8 cellular contexts compared by ENCODE assay signal in the genomic region with DNA sequence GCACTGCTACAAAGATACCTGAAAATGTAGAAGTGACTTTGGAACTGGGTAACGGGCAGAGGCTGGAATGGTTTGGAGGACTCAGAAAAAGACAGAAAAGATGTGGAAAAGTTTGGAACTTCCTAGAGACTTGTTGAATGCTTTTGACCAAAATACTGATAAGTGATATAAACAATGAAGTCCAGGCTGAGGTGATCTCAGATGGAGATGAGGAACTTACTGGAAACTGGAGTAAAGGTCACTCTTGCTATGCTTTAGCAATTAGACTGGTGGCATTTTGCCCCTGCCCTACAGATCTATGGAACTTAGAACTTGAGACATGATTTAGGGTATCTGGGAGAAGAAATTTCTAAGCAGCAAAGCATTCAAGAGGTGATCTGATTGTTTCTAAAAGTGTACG. TPM values are rescaled to one million over a fixed set of nuclear protein-coding genes. Genes with fewer than 3 reads are reported as not detected.
A peak's percentile ranks its signal among the peaks of the same experiment; 100 is the strongest.
DNase-seq lines count a peak whose midpoint lies in the region; ATAC-seq, FAIRE-seq and TF ChIP-seq lines count a peak whose summit lies in the region.
"Not testable (repeated sequence)": the region's sequence is repeated elsewhere in the genome, so short reads cannot be mapped to it uniquely, and the experiment has no call there.

No MANE protein-coding gene starts in this region.

- peaks cover 11% of the 10 kb centered on the region for H3K36me3 Mint-ChIP-seq in CD4-positive, alpha-beta T cell (ENCODE audit: low read depth)
- H3K36me3 Mint-ChIP-seq in T-helper 2 cell treated with Interferon-gamma antibody and Interleukin-4, amounts not matched to agents 5 μg/mL and 100 μg/mL, for 36 hours (ENCODE audit: low read depth): peaks cover 23% of the 10 kb centered on the region
- peaks cover 38% of the 10 kb centered on the region for H3K36me3 Mint-ChIP-seq in activated T-cell treated with anti-CD3 and anti-CD28 coated beads, Interleukin-2, amount 50 U/mL, for 24 hours (ENCODE audit: low read depth)
- peaks cover 53% of the 10 kb centered on the region for H3K36me3 Mint-ChIP-seq in brain

- H3K18ac ChIP-seq in IMR-90 (ENCODE audit: low read depth, low read length); mesenchymal stem cell (ENCODE audit: low read depth in 1 of 2, low read length in 2 of 2): not testable (repeated sequence)

- not testable (repeated sequence) for H2BK5ac ChIP-seq in IMR-90 (ENCODE audit: low read depth, low read length, poor library complexity, severe bottlenecking); mesenchymal stem cell (ENCODE audit: low read depth, low read length, poor library complexity, severe bottlenecking)

- not testable (repeated sequence) for H2BK15ac ChIP-seq in IMR-90 (ENCODE audit: low read depth, low read length); mesenchymal stem cell (ENCODE audit: low read depth, poor library complexity, severe bottlenecking)

- not testable (repeated sequence) for H3K9ac ChIP-seq in IMR-90 (ENCODE audit: low read depth, low read length); mesenchymal stem cell (ENCODE audit: low read length)

- not testable (repeated sequence) for H3K27ac ChIP-seq in CD4-positive, alpha-beta T cell (ENCODE audit: low read depth, low read length); IMR-90 (ENCODE audit: insufficient read depth, low read length); mesenchymal stem cell (ENCODE audit: low read length, poor library complexity, severe bottlenecking); small intestine (ENCODE audit: low read depth in 1 of 2, low read length in 1 of 2)

- not testable (repeated sequence) for H2AFZ ChIP-seq in IMR-90 (replicated peaks; ENCODE audit: low read length, poor library complexity); mesenchymal stem cell (ENCODE audit: low read depth, low read length)

- not testable (repeated sequence) for ATAC-seq in CD4-positive, alpha-beta T cell (ENCODE audit: poor library complexity)
- ATAC-seq in IMR-90 (ENCODE audit: low read depth): peak; percentile 36

- H4K91ac ChIP-seq in IMR-90 (ENCODE audit: insufficient read depth, low read depth, low read length); mesenchymal stem cell (ENCODE audit: low read length): not testable (repeated sequence)

- not testable (repeated sequence) for H3K27me3 ChIP-seq in CD4-positive, alpha-beta T cell (ENCODE audit: control insufficient read depth, insufficient read depth, low read length); IMR-90 (ENCODE audit: control insufficient read depth, insufficient read depth, low read length); mesenchymal stem cell (ENCODE audit: control insufficient read depth in 1 of 2, insufficient read depth in 1 of 2, low read length in 2 of 2); small intestine (ENCODE audit: control insufficient read depth in 2 of 2, insufficient read depth in 2 of 2, low read length in 2 of 2)

- H3K79me1 ChIP-seq in IMR-90 (ENCODE audit: low read depth in 1 of 2, low read length in 2 of 2): peaks cover 20 to 27% of the 10 kb centered on the region in 2 experiments
- H3K79me1 ChIP-seq in mesenchymal stem cell (replicated peaks; ENCODE audit: low read length, poor library complexity, severe bottlenecking): peaks cover 21% of the 10 kb centered on the region

- H2AK5ac ChIP-seq in IMR-90 (ENCODE audit: low read depth, low read length); mesenchymal stem cell (ENCODE audit: low read length, severe bottlenecking): not testable (repeated sequence)

- WGBS in IMR-90 (ENCODE audit: extremely low coverage in 2 of 2, insufficient read length in 1 of 2), 2 experiments: 100% methylated on average over 1 of the region's 2 CpGs; no CpG with 5 or more reads in 1 of the 2 experiments
- 94% methylated on average over 2 of the region's 2 CpGs for WGBS in mesenchymal stem cell
- 65 to 74% (median 65%) methylated on average over 2 of the region's 2 CpGs for WGBS in small intestine, 3 donors

- not testable (repeated sequence) for H2AK9ac ChIP-seq in IMR-90 (replicated peaks; ENCODE audit: low read depth, low read length, poor library complexity)

- POLR2A ChIA-PET in CD4-positive, alpha-beta T cell (lab: Charles Lee); IMR-90 (lab: Charles Lee; ENCODE audit: unreplicated experiment): not testable (repeated sequence)

- H3K4me3 Mint-ChIP-seq in CD4-positive, alpha-beta T cell; activated T-cell treated with anti-CD3 and anti-CD28 coated beads, Interleukin-2, amount 50 U/mL, for 24 hours; brain: not testable (repeated sequence)
- H3K4me3 Mint-ChIP-seq in T-helper 2 cell treated with Interferon-gamma antibody and Interleukin-4, amounts not matched to agents 5 μg/mL and 100 μg/mL, for 36 hours: peak overlapping the region; percentile 24

- peaks cover 73% of the 10 kb centered on the region for H3K4me1 Mint-ChIP-seq in CD4-positive, alpha-beta T cell (ENCODE audit: low read depth)
- H3K4me1 Mint-ChIP-seq in T-helper 2 cell treated with Interferon-gamma antibody and Interleukin-4, amounts not matched to agents 5 μg/mL and 100 μg/mL, for 36 hours (ENCODE audit: low read depth): peaks cover 47% of the 10 kb centered on the region
- H3K4me1 Mint-ChIP-seq in activated T-cell treated with anti-CD3 and anti-CD28 coated beads, Interleukin-2, amount 50 U/mL, for 24 hours (ENCODE audit: low read depth): peaks cover 54% of the 10 kb centered on the region
- not testable (repeated sequence) for H3K4me1 Mint-ChIP-seq in brain

- not testable (repeated sequence) for FAIRE-seq in small intestine (lab: Jason Lieb, UNC)

- not testable (repeated sequence) for H3K23ac ChIP-seq in IMR-90 (ENCODE audit: low read depth, low read length); mesenchymal stem cell (ENCODE audit: low read length in 2 of 2)

- not testable (repeated sequence) for H2BK120ac ChIP-seq in IMR-90 (ENCODE audit: low read depth, low read length); mesenchymal stem cell (ENCODE audit: low read depth, low read length)

- H3K4me2 ChIP-seq in IMR-90 (ENCODE audit: low read depth, low read length); mesenchymal stem cell (ENCODE audit: low read length, poor library complexity, severe bottlenecking): not testable (repeated sequence)

- dilution Hi-C loops in IMR-90 (cut with HindIII; ENCODE audit: low sequenced_read_pairs, unreplicated experiment): not testable (repeated sequence)

- H3K4me1 ChIP-seq in IMR-90 (ENCODE audit: control insufficient read depth, insufficient read depth, low read length); mesenchymal stem cell (ENCODE audit: control insufficient read depth, insufficient read depth, low read depth, low read length); small intestine (ENCODE audit: control insufficient read depth in 2 of 2, insufficient read depth in 1 of 2, low read depth in 1 of 2, low read length in 1 of 2): not testable (repeated sequence)

- not testable (repeated sequence) for TF ChIP-seq CTCF in CD4-positive, alpha-beta T cell (IDR thresholded peaks at IDR 0.05); IMR-90 (conservative IDR thresholded peaks at IDR 0.05; ENCODE audit: low read depth, low read length); brain (conservative IDR thresholded peaks at IDR 0.05)

- not testable (repeated sequence) for H3K9me3 ChIP-seq in CD4-positive, alpha-beta T cell (ENCODE audit: control insufficient read depth, low read length); IMR-90 (ENCODE audit: control insufficient read depth, insufficient read depth, low read length); mesenchymal stem cell (ENCODE audit: control insufficient read depth, low read length); small intestine (ENCODE audit: control insufficient read depth, low read depth)

- H4K20me1 ChIP-seq in IMR-90 (ENCODE audit: insufficient read depth, low read length): not testable (repeated sequence)

- DNase-seq in CD4-positive, alpha-beta T cell; T-helper 2 cell treated with Interferon-gamma antibody and Interleukin-4, amounts not matched to agents 5 μg/mL and 100 μg/mL, for 36 hours (ENCODE audit: low spot score); activated T-cell treated with anti-CD3 and anti-CD28 coated beads, Interleukin-2, amount 50 U/mL, for 24 hours: not testable (repeated sequence)
- DNase-seq in IMR-90 (peak; percentile 57), fibroblast of peridontal ligament (ENCODE audit: extremely low read depth) (peak; percentile 51), mesenchymal stem cell (peak; percentile 20), small intestine (peak; percentile 42)

- not testable (repeated sequence) for H3K36me3 ChIP-seq in IMR-90 (ENCODE audit: control insufficient read depth, insufficient read depth, low read length); mesenchymal stem cell (ENCODE audit: control insufficient read depth in 1 of 2, insufficient read depth in 2 of 2, low read depth in 1 of 2, low read length in 2 of 2); small intestine (ENCODE audit: control insufficient read depth in 2 of 2, insufficient read depth in 2 of 2, low read length in 2 of 2)

- not testable (repeated sequence) for H3K56ac ChIP-seq in IMR-90 (ENCODE audit: extremely low read depth, insufficient read depth, low read length)

- not testable (repeated sequence) for TF ChIP-seq RAD21 in IMR-90 (IDR thresholded peaks at IDR 0.05; ENCODE audit: low read length)

- not testable (repeated sequence) for H3K9me1 ChIP-seq in IMR-90 (ENCODE audit: insufficient read depth, low read length)

- in situ Hi-C loops in IMR-90 (cut with MboI; ENCODE audit: low sequenced_read_pairs): loop anchor here (5.0 kb wide), 1 partner anchor 414 kb away; no protein-coding TSS in a partner anchor

- H3K14ac ChIP-seq in IMR-90 (replicated peaks; ENCODE audit: low read depth, low read length); mesenchymal stem cell (ENCODE audit: low read length in 2 of 2): not testable (repeated sequence)

- H3K27ac Mint-ChIP-seq in CD4-positive, alpha-beta T cell: peak overlapping the region; percentile 70
- H3K27ac Mint-ChIP-seq in T-helper 2 cell treated with Interferon-gamma antibody and Interleukin-4, amounts not matched to agents 5 μg/mL and 100 μg/mL, for 36 hours: peak overlapping the region; percentile 24
- H3K27ac Mint-ChIP-seq in activated T-cell treated with anti-CD3 and anti-CD28 coated beads, Interleukin-2, amount 50 U/mL, for 24 hours: peak overlapping the region; percentile 87
- peak overlapping the region in 3 of 5 experiments; percentile 21 to 45 (median 34) for H3K27ac Mint-ChIP-seq in brain

- not testable (repeated sequence) for H2BK12ac ChIP-seq in mesenchymal stem cell (ENCODE audit: low read length in 2 of 2)

- not testable (repeated sequence) for H3K4me3 ChIP-seq in IMR-90 (ENCODE audit: insufficient read depth, low read depth, low read length); mesenchymal stem cell (ENCODE audit: insufficient read depth in 1 of 2, low read depth in 1 of 2, low read length in 2 of 2); small intestine (ENCODE audit: low read depth in 1 of 2, low read length in 2 of 2)

- not testable (repeated sequence) for H3K9me3 Mint-ChIP-seq in CD4-positive, alpha-beta T cell; T-helper 2 cell treated with Interferon-gamma antibody and Interleukin-4, amounts not matched to agents 5 μg/mL and 100 μg/mL, for 36 hours; activated T-cell treated with anti-CD3 and anti-CD28 coated beads, Interleukin-2, amount 50 U/mL, for 24 hours
- H3K9me3 Mint-ChIP-seq in brain: peaks cover 11 to 32% (median 22%) of the 10 kb centered on the region in 5 experiments

- not testable (repeated sequence) for H4K8ac ChIP-seq in IMR-90 (ENCODE audit: low read depth in 2 of 2, low read length in 2 of 2); mesenchymal stem cell (ENCODE audit: low read length)

- TF ChIP-seq POLR2A in IMR-90 (IDR thresholded peaks at IDR 0.05; ENCODE audit: low read depth, low read length): not testable (repeated sequence)

- CTCF ChIA-PET in CD4-positive, alpha-beta T cell (lab: Charles Lee): interaction anchor here (1.0 kb wide), 1 partner anchor 414 kb away, joined by 4 read pairs; no protein-coding TSS in a partner anchor
- CTCF ChIA-PET in IMR-90 (lab: Yijun Ruan, JAX): interaction anchor here (1.1 kb wide), 2 partner anchors 17 to 415 kb away, joined by 3 read pairs; no protein-coding TSS in a partner anchor

- not testable (repeated sequence) for H4K5ac ChIP-seq in IMR-90 (ENCODE audit: low read depth, low read length)

- not testable (repeated sequence) for BruUV-seq in IMR-90 (replicated peaks; lab: Mats Ljungman, UMichigan)

- not testable (repeated sequence) for H2BK20ac ChIP-seq in IMR-90 (ENCODE audit: low read depth, low read length)

- not testable (repeated sequence) for H3K4ac ChIP-seq in IMR-90 (ENCODE audit: low read depth, low read length); mesenchymal stem cell (ENCODE audit: low read depth in 1 of 2, low read length in 2 of 2)

- intact Hi-C loops in CD4-positive, alpha-beta T cell (cut with DNase I, micrococcal nuclease): loop anchor here in 1 of 2 experiments (5.0 kb wide), 1 partner anchor 39 kb away; no protein-coding TSS in a partner anchor
- intact Hi-C loops in IMR-90 (cut with micrococcal nuclease): loop anchor here (2.0 kb wide), 1 partner anchor 41 kb away; the partner anchor contains the start of gene RAPGEF6

- H3K27me3 Mint-ChIP-seq in CD4-positive, alpha-beta T cell; T-helper 2 cell treated with Interferon-gamma antibody and Interleukin-4, amounts not matched to agents 5 μg/mL and 100 μg/mL, for 36 hours (ENCODE audit: low read depth); activated T-cell treated with anti-CD3 and anti-CD28 coated beads, Interleukin-2, amount 50 U/mL, for 24 hours; brain: not testable (repeated sequence)

RNA-seq across cellular contexts. Expression of gene RAPGEF6, which starts 41.6 kb away (rescaled TPM):
- 10 to 100 TPM; 83.3 to 91.4 TPM for total RNA-seq in CD4-positive, alpha-beta T cell
- total RNA-seq in IMR-90 (2012; rRNA removed): 18.8 and 30.3 TPM in 2 replicates
- polyA plus RNA-seq in IMR-90 (2012; rRNA removed): 5.1 and 5.8 TPM in 2 replicates
- polyA plus RNA-seq in IMR-90 (2012; cell fraction: cytosol; rRNA removed): 1.2 and 1.6 TPM in 2 replicates
- 2.1 and 15.4 TPM in 2 replicates for polyA plus RNA-seq in IMR-90 (2012; cell fraction: nucleus; rRNA removed; ENCODE audit: low replicate concordance)
- polyA plus RNA-seq in brain (ENCODE audit: insufficient read depth, low read depth, low replicate concordance): 1.3 TPM
- polyA plus RNA-seq in mesenchymal stem cell (2013, experiment 1 of 2): 3.1 TPM
- polyA plus RNA-seq in mesenchymal stem cell (2013, experiment 2 of 2): 3.1 TPM
- polyA plus RNA-seq in small intestine: 1 to 10 TPM; 1.1 to 3.3 (median 1.3) TPM

Comparison
In these comparisons a context has a peak if more than half of its experiments do, and no peak if none do; other contexts are left out.
1. H3K27ac Mint-ChIP-seq: peak in every context shown above with its lines; median percentile 87 in activated T-cell treated with anti-CD3 and anti-CD28 coated beads, Interleukin-2, amount 50 U/mL, for 24 hours; 70 in CD4-positive, alpha-beta T cell; 34 in brain; 24 in T-helper 2 cell treated with Interferon-gamma antibody and Interleukin-4, amounts not matched to agents 5 μg/mL and 100 μg/mL, for 36 hours.